ENCODE assay signal across 22 cellular contexts in the genomic region with DNA sequence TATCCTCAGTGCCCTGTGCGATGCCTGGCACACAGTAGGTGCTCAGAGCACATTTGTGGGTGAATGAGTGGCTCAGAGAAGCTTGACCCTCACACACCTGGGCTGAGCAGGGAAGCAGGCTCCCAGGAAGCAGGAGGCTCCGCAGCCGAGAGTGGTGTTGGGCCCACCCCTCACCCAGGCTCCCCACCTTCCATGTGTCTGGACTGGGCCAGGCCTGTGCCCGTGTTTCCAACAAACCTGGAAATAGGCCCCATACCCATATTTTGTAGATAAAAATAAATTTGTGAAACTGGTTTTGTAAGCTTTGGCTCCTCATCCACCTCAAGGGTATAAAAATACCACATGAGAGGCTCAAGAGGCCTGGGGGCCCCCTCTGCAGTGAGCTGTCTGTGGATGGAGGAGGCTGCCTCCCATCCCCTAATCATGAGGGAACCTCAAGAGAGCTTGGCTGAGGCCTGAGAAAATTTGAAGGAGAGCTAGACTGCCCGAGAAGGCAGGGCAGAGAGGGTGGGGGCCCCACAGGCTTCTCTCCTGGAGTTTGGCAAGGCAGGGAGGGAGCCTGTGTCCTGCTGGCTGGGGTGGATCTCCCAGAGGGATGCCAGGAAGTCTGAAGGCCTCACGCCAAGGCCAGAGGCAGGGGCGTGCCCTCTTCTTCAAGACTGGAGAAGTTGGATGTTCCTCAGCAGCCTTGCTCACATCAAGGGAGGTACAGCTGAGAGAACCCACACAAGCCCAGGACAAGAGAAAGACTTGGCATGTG.
"Had no signal": no experiment of that assay in that cellular context is flagged by ENCODE, and none has a peak within 500 bp of the region (broad histone marks: within the 10 kb centered on the region; RNA-seq: fewer than 3 reads in every experiment).

No MANE protein-coding gene starts in this region.

- H3K36me3 ChIP-seq: adrenal gland had no signal

- ATAC-seq: activated CD8-positive, alpha-beta T cell treated with anti-CD3 and anti-CD28 coated beads, Interleukin-2, amount 10 ng/mL, durations not matched to agents 7 days and 5 days; T-helper 17 cell; WTC11 had no signal

- H3K27me3 ChIP-seq: adrenal gland had no signal

- H3K4me1 ChIP-seq: adrenal gland had no signal

- H3K9me3 ChIP-seq: adrenal gland had no signal

- H3K4me3 ChIP-seq: adrenal gland had no signal

- DNase-seq: activated CD4-positive, alpha-beta T cell treated with anti-CD3 and anti-CD28 coated beads for 48 hours; activated CD4-positive, alpha-beta T cell treated with anti-CD3 and anti-CD28 coated beads, Interleukin-2, amount 50 U/mL, for 4 hours; activated CD4-positive, CD25-positive, alpha-beta regulatory T cell treated with anti-CD3 and anti-CD28 coated beads, Interleukin-2, amount 50 U/mL, for 72 hours; activated CD8-positive, alpha-beta memory T cell treated with anti-CD3 and anti-CD28 coated beads, Interleukin-2, amount 50 U/mL, for 48 hours; activated CD8-positive, alpha-beta T cell treated with anti-CD3 and anti-CD28 coated beads, Interleukin-2, amount 10 ng/mL, durations not matched to agents 7 days and 5 days; activated naive CD4-positive, alpha-beta T cell treated with anti-CD3 and anti-CD28 coated beads, Interleukin-2, amount 50 U/mL, for 16 hours; activated naive CD8-positive, alpha-beta T cell treated with anti-CD3 and anti-CD28 coated beads, Interleukin-2, amount 10 ng/mL, durations not matched to agents 7 days and 5 days; activated T-cell treated with anti-CD3 and anti-CD28 coated beads, Interleukin-2, amount 50 U/mL, for 1 hour; adrenal gland; anterior cingulate cortex; NCI-H1092; NCI-H1436; NCI-H1694 treated with DMSO at 0.1 percent for 48 hours; NCI-H2029 treated with DMSO at 0.1 percent for 48 hours; NCI-H345; NCI-H510A; NCI-H526 treated with DMSO at 0.1 percent for 48 hours; NCI-H82; SIG-M5; T-helper 17 cell; T-helper 9 cell had no signal
